In the genomic region with DNA sequence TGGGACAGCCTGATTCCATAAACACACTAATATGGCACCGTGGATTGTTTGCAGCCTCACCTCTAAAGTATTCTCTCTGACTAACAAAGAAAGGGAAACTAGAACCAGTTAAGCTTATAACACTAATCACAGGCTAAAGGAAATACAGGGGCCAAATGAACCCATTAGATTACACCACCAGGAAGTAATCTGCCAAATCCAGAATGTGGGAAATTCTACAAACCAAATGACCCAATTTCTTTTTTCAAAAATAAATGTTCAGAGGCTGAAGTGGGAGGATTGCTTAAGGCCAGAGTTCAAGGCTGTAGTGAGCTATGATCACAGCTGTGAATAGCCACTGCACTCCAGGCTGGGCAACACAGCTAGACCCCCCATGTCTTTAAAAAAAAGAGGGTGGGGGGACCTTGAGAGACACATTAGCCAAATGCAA, we compare ENCODE assay signal across 8 cellular contexts. TPM values are rescaled to one million over a fixed set of nuclear protein-coding genes. Genes with fewer than 3 reads are reported as not detected.
DNase-seq lines count a peak whose midpoint lies in the region; ATAC-seq and TF ChIP-seq lines count a peak whose summit lies in the region.

No MANE protein-coding gene starts in this region.

- H3K27me3 ChIP-seq in OCI-LY1 (ENCODE audit: insufficient read depth, low read length) (no peaks in the 10 kb centered on the region), osteoblast (ENCODE audit: insufficient read depth, low read length) (no peaks in the 10 kb centered on the region)

- peaks cover 16% of the 10 kb centered on the region for H3K4me1 ChIP-seq in OCI-LY1 (ENCODE audit: insufficient read depth, low read length, severe bottlenecking)
- peaks cover 17% of the 10 kb centered on the region for H3K4me1 ChIP-seq in osteoblast (ENCODE audit: insufficient read depth, low read length)

- H3K36me3 ChIP-seq in OCI-LY1 (ENCODE audit: insufficient read depth, low read length) (peaks cover 13% of the 10 kb centered on the region; the same call in 1 of the 2 replicates), osteoblast (ENCODE audit: insufficient read depth, low read length) (no peaks in the 10 kb centered on the region)

- H3K79me2 ChIP-seq in OCI-LY1 (ENCODE audit: insufficient read depth, low read length) (no peaks in the 10 kb centered on the region), osteoblast (ENCODE audit: insufficient read depth, low read length) (peaks cover 11% of the 10 kb centered on the region)

- H3K9me2 ChIP-seq in OCI-LY1 (ENCODE audit: low read depth, low read length), result no peaks in the 10 kb centered on the region

- TF ChIP-seq CTCF in OCI-LY1 (IDR thresholded peaks at IDR 0.05; ENCODE audit: low read length) (no peak), epithelial cell of esophagus (IDR thresholded peaks at IDR 0.05; ENCODE audit: insufficient read depth, low read depth, low read length, missing control alignments) (no peak), osteoblast (IDR thresholded peaks at IDR 0.05; ENCODE audit: extremely low read depth, low read depth, low read length) (no peak)

- ATAC-seq in GM21423 (IDR thresholded peaks at IDR 0.05; ENCODE audit: unreplicated experiment) (no peak), HG03097 (IDR thresholded peaks at IDR 0.05; ENCODE audit: low FRiP score, unreplicated experiment) (no peak)

- H3K9ac ChIP-seq in OCI-LY1 (ENCODE audit: low read length), result no peak overlapping the region; the same call in 1 of the 2 replicates

- H3K4me2 ChIP-seq in OCI-LY1 (ENCODE audit: low read length) (peak overlapping the region; percentile 71; the same call in 1 of the 2 replicates), osteoblast (ENCODE audit: insufficient read depth, low read length) (peak overlapping the region; percentile 88)

- H4K20me1 ChIP-seq in OCI-LY1 (ENCODE audit: insufficient read depth, low read length) (no peaks in the 10 kb centered on the region), osteoblast (ENCODE audit: insufficient read depth, low read length) (no peaks in the 10 kb centered on the region)

- no peaks in the 10 kb centered on the region for H3F3A ChIP-seq in OCI-LY1 (ENCODE audit: insufficient read depth, low read length)

- H3K9me3 ChIP-seq in OCI-LY1 (ENCODE audit: low read length), result no peaks in the 10 kb centered on the region
- no peaks in the 10 kb centered on the region for H3K9me3 ChIP-seq in osteoblast (ENCODE audit: low read depth, low read length)

- H3K27ac ChIP-seq in OCI-LY1 (ENCODE audit: low read depth, low read length, poor library complexity, severe bottlenecking) (no peak overlapping the region), osteoblast (ENCODE audit: low read depth, low read length) (peak overlapping the region; percentile 92)

- DNase-seq in NOMO-1 (lab: John Stamatoyannopoulos, UW; ENCODE audit: unreplicated experiment in 2 of 2) (peak; percentile 38 to 58), NOMO-1 treated with dmso at 0.1 percent for 144 hours (lab: John Stamatoyannopoulos, UW; ENCODE audit: unreplicated experiment) (no peak), epithelial cell of esophagus (ENCODE audit: low read depth) (peak; percentile 83), osteoblast (ENCODE audit: insufficient read length, low spot score, missing footprints) (no peak), anterior cingulate cortex (lab: John Stamatoyannopoulos, UW) (no peak)

- H3K4me3 ChIP-seq in OCI-LY1 (ENCODE audit: low read depth, low read length, poor library complexity, severe bottlenecking) (no peak overlapping the region), epithelial cell of esophagus (ENCODE audit: low read length) (no peak overlapping the region), osteoblast (ENCODE audit: insufficient read depth, low read length) (peak overlapping the region; percentile 95)

- H2AFZ ChIP-seq in OCI-LY1 (ENCODE audit: low read length), result no peak overlapping the region
- H2AFZ ChIP-seq in osteoblast (ENCODE audit: low read length), result peak overlapping the region; percentile 97

RNA-seq across cellular contexts. Expression of a gene that starts 1.5 kb away (rescaled TPM):
- 38.0 and 44.5 TPM in 2 replicates for total RNA-seq in osteoblast

RNA-seq across cellular contexts. Expression of a gene that starts 58.4 kb away (rescaled TPM):
- total RNA-seq in osteoblast, result 59.8 and 63.7 TPM in 2 replicates

Comparison
In these comparisons a context has a peak if more than half of its experiments do, and no peak if none do; other contexts are left out.
1. DNase-seq: peak in NOMO-1 (2 of 2) and epithelial cell of esophagus (single experiment); none in NOMO-1 treated with dmso at 0.1 percent for 144 hours (single experiment), osteoblast (single experiment) and anterior cingulate cortex (0 of 58).